Comparison of ENCODE assay signal across 21 cellular contexts in the genomic region with DNA sequence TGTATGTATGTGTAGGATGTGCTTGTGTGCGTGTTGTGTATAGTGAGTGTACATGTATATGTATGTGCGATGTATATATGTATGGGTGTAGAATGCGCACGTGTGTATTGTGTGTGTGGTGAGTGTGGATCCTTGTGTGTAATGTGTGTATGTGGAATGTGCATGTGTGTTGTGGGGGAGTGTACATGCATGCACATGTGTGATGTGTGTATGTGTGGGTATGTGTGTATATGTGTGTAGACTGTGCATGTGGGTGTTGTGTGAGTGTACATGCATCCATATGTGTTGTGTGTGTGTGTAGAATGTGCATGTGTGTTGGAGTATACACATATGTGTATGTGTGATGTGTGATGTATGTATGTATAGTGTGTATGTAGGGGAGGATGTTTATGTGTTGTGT. TPM values are rescaled to one million over a fixed set of nuclear protein-coding genes. Genes with fewer than 3 reads are reported as not detected.
A peak's percentile ranks its signal among the peaks of the same experiment; 100 is the strongest.
DNase-seq lines count a peak whose midpoint lies in the region; ATAC-seq, FAIRE-seq and TF ChIP-seq lines count a peak whose summit lies in the region.
"Had no signal": no experiment of that assay in that cellular context is flagged by ENCODE, and none has a peak within 500 bp of the region (broad histone marks: within the 10 kb centered on the region; RNA-seq: fewer than 3 reads in every experiment).

No MANE protein-coding gene starts in this region.

- H3F3A ChIP-seq in neural progenitor cell (ENCODE audit: low read depth): peaks cover 13% of the 10 kb centered on the region

- H4K20me1 ChIP-seq in HepG2 (ENCODE audit: insufficient read depth, low read length): no peaks in the 10 kb centered on the region
- H4K20me1 ChIP-seq in neural progenitor cell (ENCODE audit: low read depth): no peaks in the 10 kb centered on the region
- H4K20me1 ChIP-seq: BLaER1 had no signal

- H3K36me3 Mint-ChIP-seq in neural progenitor cell: no peaks in the 10 kb centered on the region
- H3K36me3 Mint-ChIP-seq: CD14-positive monocyte; CD4-positive, alpha-beta memory T cell had no signal

- ATAC-seq in HepG2 (no peak), right lobe of liver (no peak), GM21526 (IDR thresholded peaks at IDR 0.05; ENCODE audit: low FRiP score, unreplicated experiment) (no peak)

- H3K27ac ChIP-seq in HepG2 (ENCODE audit: extremely low read length, insufficient read depth, low read length): no peak overlapping the region
- H3K27ac ChIP-seq in right lobe of liver: no peak overlapping the region
- H3K27ac ChIP-seq in neural progenitor cell: no peak overlapping the region
- H3K27ac ChIP-seq: BLaER1 had no signal

- H3K4me2 ChIP-seq in HepG2 (ENCODE audit: low read depth, low read length): no peak overlapping the region
- H3K4me2 ChIP-seq in neural progenitor cell: no peak overlapping the region
- H3K4me2 ChIP-seq: BLaER1 had no signal

- no peaks in the 10 kb centered on the region for H3K4me1 ChIP-seq in HepG2 (ENCODE audit: insufficient read depth, low read length)
- no peaks in the 10 kb centered on the region for H3K4me1 ChIP-seq in right lobe of liver
- H3K4me1 ChIP-seq in neural progenitor cell: peaks cover 7% of the 10 kb centered on the region
- H3K4me1 ChIP-seq: BLaER1 had no signal

- no peak for TF ChIP-seq EP300 in HepG2 (IDR thresholded peaks at IDR 0.05; ENCODE audit: low read depth in 2 of 2, low read length in 2 of 2)
- TF ChIP-seq EP300 in HepG2 (CRISPR knock-in tag; IDR thresholded peaks at IDR 0.05; ENCODE audit: borderline replicate concordance): no peak

- H3K36me3 ChIP-seq in HepG2 (replicated peaks in 1 of 2; ENCODE audit: control insufficient read depth in 1 of 2, insufficient read depth in 2 of 2, low read length in 2 of 2): no peaks in the 10 kb centered on the region
- no peaks in the 10 kb centered on the region for H3K36me3 ChIP-seq in right lobe of liver
- no peaks in the 10 kb centered on the region for H3K36me3 ChIP-seq in neural progenitor cell
- H3K36me3 ChIP-seq: BLaER1 had no signal

- peaks cover 12% of the 10 kb centered on the region for H3K9me3 Mint-ChIP-seq in neural progenitor cell

- no peak for FAIRE-seq in HepG2 (lab: Jason Lieb, UNC)
- peak; percentile 99 for FAIRE-seq in urothelium cell line (lab: Jason Lieb, UNC)
- FAIRE-seq: GM12892, GM18507 had no signal

- H2AFZ ChIP-seq in HepG2 (ENCODE audit: low read length) (no peak overlapping the region), neural progenitor cell (replicated peaks) (no peak overlapping the region)

- no peak overlapping the region for H3K9ac ChIP-seq in HepG2 (ENCODE audit: insufficient read depth, low read depth, low read length)
- H3K9ac ChIP-seq in neural progenitor cell: no peak overlapping the region
- H3K9ac ChIP-seq: BLaER1 had no signal

- peaks cover 5% of the 10 kb centered on the region for H3K27me3 Mint-ChIP-seq in neural progenitor cell (ENCODE audit: insufficient read depth, low read depth)

- H3K4me1 Mint-ChIP-seq in neural progenitor cell: peaks cover 12% of the 10 kb centered on the region
- H3K4me1 Mint-ChIP-seq: CD14-positive monocyte; CD4-positive, alpha-beta memory T cell had no signal

- no peak for DNase-seq in HepG2 (ENCODE audit: low spot score)
- no peak for DNase-seq in right lobe of liver
- DNase-seq in neural progenitor cell (ENCODE audit: low spot score): no peak
- no peak for DNase-seq in urothelium cell line (ENCODE audit: low spot score)
- DNase-seq in OCI-M1 (lab: John Stamatoyannopoulos, UW): no peak
- no peak for DNase-seq in NCI-H2081 treated with DMSO at 0.1 percent for 48 hours (lab: John Stamatoyannopoulos, UW)
- DNase-seq: 8988T; CD4-positive, alpha-beta memory T cell; DMS153; DMS79; GDM1; GOT3; H9 had no signal

- H3K4me3 ChIP-seq in HepG2 (replicated peaks in 1 of 3; ENCODE audit: insufficient read depth in 1 of 3, low read depth in 2 of 3, low read length in 3 of 3): no peak overlapping the region
- no peak overlapping the region for H3K4me3 ChIP-seq in right lobe of liver
- no peak overlapping the region for H3K4me3 ChIP-seq in neural progenitor cell
- H3K4me3 ChIP-seq: BLaER1 had no signal

- 71% methylated on average over 4 of the region's 4 CpGs for WGBS in HepG2 (ENCODE audit: low lambda C conversion rate)
- 95% methylated on average over 4 of the region's 4 CpGs for WGBS in right lobe of liver (ENCODE audit: insufficient coverage, low coverage, low lambda C conversion rate, missing lambda C conversion rate)

- peak overlapping the region; percentile 2 for H3K4me3 Mint-ChIP-seq in neural progenitor cell
- H3K4me3 Mint-ChIP-seq: CD14-positive monocyte; CD4-positive, alpha-beta memory T cell; H9 had no signal

- TF ChIP-seq RAD21 in HepG2 (CRISPR knock-in tag; IDR thresholded peaks at IDR 0.05): no peak

- no peak overlapping the region for H3K27ac Mint-ChIP-seq in neural progenitor cell
- H3K27ac Mint-ChIP-seq: CD4-positive, alpha-beta memory T cell; H9 had no signal

- H3K27me3 ChIP-seq in HepG2 (ENCODE audit: control insufficient read depth in 1 of 2, insufficient read depth in 2 of 2, low read length in 2 of 2) (peaks cover 1 to 9% of the 10 kb centered on the region in 2 experiments; a peak in 4 of 5 replicates), right lobe of liver (no peaks in the 10 kb centered on the region), neural progenitor cell (no peaks in the 10 kb centered on the region)
- H3K27me3 ChIP-seq: BLaER1 had no signal

- no peak for TF ChIP-seq POLR2A in HepG2 (IDR thresholded peaks at IDR 0.05; ENCODE audit: insufficient read depth in 1 of 2, low read depth in 2 of 2, low read length in 2 of 2)
- no peak for TF ChIP-seq POLR2A in right lobe of liver (IDR thresholded peaks at IDR 0.05)

- CTCF ChIA-PET in HepG2 (lab: Yijun Ruan, JAX; ENCODE audit: low intra/inter-chr PET ratio, low total read pairs): no interaction called here

- in situ Hi-C loops in HepG2 (cut with HindIII; ENCODE audit: extremely low pct_ligation_motif_present, low pct_unique_long_range_greater_than_20kb): no loop called here

- H3K9me3 ChIP-seq in HepG2 (ENCODE audit: low read length): no peaks in the 10 kb centered on the region
- no peaks in the 10 kb centered on the region for H3K9me3 ChIP-seq in right lobe of liver
- peaks cover 13% of the 10 kb centered on the region for H3K9me3 ChIP-seq in neural progenitor cell (ENCODE audit: low read depth)

- intact Hi-C loops in HepG2 (cut with micrococcal nuclease; ENCODE audit: unreplicated experiment): no loop called here
- intact Hi-C loops in right lobe of liver (cut with DNase I): no loop called here

- no TSS peak for BruUV-seq in HepG2 (replicated peaks; lab: Mats Ljungman, UMichigan)

- POLR2A ChIA-PET in HepG2 (lab: Yijun Ruan, JAX): no interaction called here

- no peak for TF ChIP-seq CTCF in HepG2 (CRISPR knock-in tag; IDR thresholded peaks at IDR 0.05)
- TF ChIP-seq CTCF in right lobe of liver (IDR thresholded peaks at IDR 0.05): no peak
- no peak for TF ChIP-seq CTCF in neural progenitor cell (IDR thresholded peaks at IDR 0.05)

- H3K79me2 ChIP-seq in HepG2 (ENCODE audit: insufficient read depth, low read length) (no peaks in the 10 kb centered on the region), neural progenitor cell (ENCODE audit: low read depth) (no peaks in the 10 kb centered on the region)

TF ChIP-seq in HepG2, 621 proteins besides CTCF, POLR2A, EP300 and RAD21 (continues in another document):
- TF ChIP-seq ZNF207 (IDR thresholded peaks at IDR 0.05; ENCODE audit: borderline replicate concordance) (peak; percentile 79; the same call in 1 of the 2 replicates), NAIF1 (CRISPR knock-in tag; IDR thresholded peaks at IDR 0.05; ENCODE audit: borderline replicate concordance) (no peak)
- TF ChIP-seq, protein P1, sequence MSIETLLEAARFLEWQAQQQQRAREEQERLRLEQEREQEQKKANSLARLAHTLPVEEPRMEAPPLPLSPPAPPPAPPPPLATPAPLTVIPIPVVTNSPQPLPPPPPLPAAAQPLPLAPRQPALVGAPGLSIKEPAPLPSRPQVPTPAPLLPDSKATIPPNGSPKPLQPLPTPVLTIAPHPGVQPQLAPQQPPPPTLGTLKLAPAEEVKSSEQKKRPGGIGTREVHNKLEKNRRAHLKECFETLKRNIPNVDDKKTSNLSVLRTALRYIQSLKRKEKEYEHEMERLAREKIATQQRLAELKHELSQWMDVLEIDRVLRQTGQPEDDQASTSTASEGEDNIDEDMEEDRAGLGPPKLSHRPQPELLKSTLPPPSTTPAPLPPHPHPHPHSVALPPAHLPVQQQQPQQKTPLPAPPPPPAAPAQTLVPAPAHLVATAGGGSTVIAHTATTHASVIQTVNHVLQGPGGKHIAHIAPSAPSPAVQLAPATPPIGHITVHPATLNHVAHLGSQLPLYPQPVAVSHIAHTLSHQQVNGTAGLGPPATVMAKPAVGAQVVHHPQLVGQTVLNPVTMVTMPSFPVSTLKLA (IDR thresholded peaks at IDR 0.05): peak; percentile 66; the same call in 1 of the 2 replicates

RNA-seq across cellular contexts. Expression of a gene that starts 18.0 kb away (rescaled TPM):
- total RNA-seq in HepG2 (2016; rRNA removed; fragmentation: Illumina TruSeq; extraction: Trizol) (not detected in 2 replicates), right lobe of liver (not detected), neural progenitor cell (ENCODE audit: low replicate concordance) (not detected in 2 replicates)
- total RNA-seq in HepG2 (2016; cell fraction: cytosol; rRNA removed; fragmentation: Illumina TruSeq; extraction: Trizol; ENCODE audit: low read depth): not detected in 2 replicates
- not detected in 2 replicates for total RNA-seq in HepG2 (2016; cell fraction: insoluble cytoplasmic fraction; rRNA removed; fragmentation: Illumina TruSeq; extraction: Trizol)
- total RNA-seq in HepG2 (2016; cell fraction: membrane; rRNA removed; fragmentation: Illumina TruSeq; extraction: Trizol): not detected in 2 replicates
- not detected in 2 replicates for total RNA-seq in HepG2 (2016; cell fraction: nucleus; rRNA removed; fragmentation: Illumina TruSeq; extraction: Trizol)
- not detected in 2 replicates for polyA plus RNA-seq in HepG2 (2011; rRNA removed)
- polyA plus RNA-seq in HepG2 (2011; cell fraction: cytosol; rRNA removed): not detected in 2 replicates
- polyA plus RNA-seq in HepG2 (2011; cell fraction: nucleus; rRNA removed): not detected in 2 replicates
- polyA plus RNA-seq in HepG2 (2012): not detected in 2 replicates
- polyA plus RNA-seq in HepG2 (2016; cell fraction: cytosol; fragmentation: Illumina TruSeq; extraction: Trizol; ENCODE audit: low read depth): not detected in 2 replicates
- not detected in 2 replicates for polyA plus RNA-seq in HepG2 (2016; cell fraction: insoluble cytoplasmic fraction; fragmentation: Illumina TruSeq; extraction: Trizol; ENCODE audit: low read depth)
- not detected in 2 replicates for polyA plus RNA-seq in HepG2 (2016; cell fraction: membrane; fragmentation: Illumina TruSeq; extraction: Trizol; ENCODE audit: low read depth)
- not detected in 2 replicates for polyA plus RNA-seq in HepG2 (2016; cell fraction: nucleus; fragmentation: Illumina TruSeq; extraction: Trizol; ENCODE audit: insufficient read depth, low read depth)
- polyA minus RNA-seq in HepG2 (2011; rRNA and poly(A)+ RNA removed; ENCODE audit: low replicate concordance): not detected in 2 replicates
- not detected in 2 replicates for polyA minus RNA-seq in HepG2 (2011; cell fraction: cytosol; rRNA and poly(A)+ RNA removed)
- not detected in 2 replicates for polyA minus RNA-seq in HepG2 (2011; cell fraction: nucleus; rRNA and poly(A)+ RNA removed)
- total RNA-seq: A673; CD4-positive, alpha-beta memory T cell; Daoy; H9 had no signal
- polyA plus RNA-seq: AG04450; CD14-positive monocyte; CD4-positive, alpha-beta memory T cell had no signal
